Comparison of ENCODE assay signal across 15 cellular contexts in genomic region chr6:128278876-128279275, GRCh38.
"Had no signal": no experiment of that assay in that cellular context is flagged by ENCODE, and none has a peak within 500 bp of the region (broad histone marks: within the 10 kb centered on the region; RNA-seq: fewer than 3 reads in every experiment).

No MANE protein-coding gene starts in this region.

- H3K9me3 Mint-ChIP-seq: activated naive CD4-positive, alpha-beta T cell treated with anti-CD3 and anti-CD28 coated beads, Interleukin-2, amount 50 U/mL, for 72 hours; activated T-cell treated with anti-CD3 and anti-CD28 coated beads, Interleukin-2, amount 50 U/mL, for 24 hours; activated T-helper 17 cell treated with anti-CD3 and anti-CD28 coated beads, Interleukin-2, amount 50 U/mL, for 72 hours; effector memory CD8-positive, alpha-beta T cell; immature natural killer cell; neural progenitor cell; stimulated activated naive CD8-positive, alpha-beta T cell treated with anti-CD3 and anti-CD28 coated beads, Interleukin-15, Interleukin-2, amounts not matched to agents 100 ng/mL and 50 ng/mL, for 24 hours had no signal

- H3K27ac Mint-ChIP-seq: activated naive CD4-positive, alpha-beta T cell treated with anti-CD3 and anti-CD28 coated beads, Interleukin-2, amount 50 U/mL, for 72 hours; activated T-cell treated with anti-CD3 and anti-CD28 coated beads, Interleukin-2, amount 50 U/mL, for 24 hours; activated T-helper 17 cell treated with anti-CD3 and anti-CD28 coated beads, Interleukin-2, amount 50 U/mL, for 72 hours; effector memory CD8-positive, alpha-beta T cell; immature natural killer cell; neural progenitor cell; stimulated activated naive CD8-positive, alpha-beta T cell treated with anti-CD3 and anti-CD28 coated beads, Interleukin-15, Interleukin-2, amounts not matched to agents 100 ng/mL and 50 ng/mL, for 24 hours had no signal

- H3K27me3 Mint-ChIP-seq: activated T-cell treated with anti-CD3 and anti-CD28 coated beads, Interleukin-2, amount 50 U/mL, for 24 hours; activated T-helper 17 cell treated with anti-CD3 and anti-CD28 coated beads, Interleukin-2, amount 50 U/mL, for 72 hours; effector memory CD8-positive, alpha-beta T cell; stimulated activated naive CD8-positive, alpha-beta T cell treated with anti-CD3 and anti-CD28 coated beads, Interleukin-15, Interleukin-2, amounts not matched to agents 100 ng/mL and 50 ng/mL, for 24 hours had no signal

- DNase-seq: activated CD4-positive, alpha-beta T cell treated with anti-CD3 and anti-CD28 coated beads for 1 hour; activated T-cell treated with anti-CD3 and anti-CD28 coated beads, Interleukin-2, amount 50 U/mL, for 24 hours; colonic mucosa; dorsolateral prefrontal cortex; effector memory CD8-positive, alpha-beta T cell; glutamatergic neuron; immature natural killer cell; left ventricle myocardium superior; mucosa of descending colon; T-helper 9 cell; tibial artery had no signal

- H3K36me3 Mint-ChIP-seq: activated naive CD4-positive, alpha-beta T cell treated with anti-CD3 and anti-CD28 coated beads, Interleukin-2, amount 50 U/mL, for 72 hours; immature natural killer cell; neural progenitor cell had no signal

- H3K4me1 Mint-ChIP-seq: immature natural killer cell had no signal

- H3K4me3 Mint-ChIP-seq: activated T-cell treated with anti-CD3 and anti-CD28 coated beads, Interleukin-2, amount 50 U/mL, for 24 hours; activated T-helper 17 cell treated with anti-CD3 and anti-CD28 coated beads, Interleukin-2, amount 50 U/mL, for 72 hours; effector memory CD8-positive, alpha-beta T cell; immature natural killer cell; neural progenitor cell; stimulated activated naive CD8-positive, alpha-beta T cell treated with anti-CD3 and anti-CD28 coated beads, Interleukin-15, Interleukin-2, amounts not matched to agents 100 ng/mL and 50 ng/mL, for 24 hours had no signal
